ENCODE assay signal across 9 cellular contexts in the genomic region with DNA sequence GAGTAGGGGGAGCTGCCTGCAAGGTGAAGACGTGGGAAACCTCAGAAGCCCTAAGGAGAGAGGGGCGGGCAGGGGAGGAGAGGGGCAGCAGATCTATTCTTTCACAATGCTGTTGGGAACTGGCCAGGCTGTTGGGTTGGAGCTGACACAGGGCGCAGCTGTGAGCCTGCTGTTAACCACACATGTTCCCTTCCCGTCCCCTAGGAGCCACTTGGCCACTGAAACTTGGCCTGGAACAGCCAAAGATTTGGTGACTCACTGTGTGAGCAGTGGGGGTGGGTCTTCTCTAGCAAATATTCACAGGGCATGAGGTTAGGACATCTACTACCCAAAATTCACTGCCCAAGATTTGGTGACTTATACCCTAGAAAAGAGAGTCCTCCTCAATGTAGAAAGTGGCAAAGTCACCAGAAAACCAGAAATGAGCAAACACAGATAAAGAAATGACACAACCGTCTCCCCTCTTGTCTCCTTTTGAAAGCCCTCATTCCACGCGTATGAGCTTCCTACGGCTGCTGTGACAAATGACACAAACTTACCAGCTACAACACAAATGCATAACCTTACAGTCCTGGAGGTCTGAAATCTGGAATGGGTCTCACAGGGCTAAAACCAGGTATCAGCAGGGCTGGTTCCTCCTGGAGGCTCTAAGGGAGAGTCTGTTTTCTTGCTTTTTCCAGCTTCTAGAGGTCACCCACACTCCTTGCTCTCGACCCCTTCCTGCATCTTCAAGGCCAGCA. TPM values are rescaled to one million over a fixed set of nuclear protein-coding genes. Genes with fewer than 3 reads are reported as not detected.
DNase-seq lines count a peak whose midpoint lies in the region; ATAC-seq, FAIRE-seq and TF ChIP-seq lines count a peak whose summit lies in the region.
"Had no signal": no experiment of that assay in that cellular context is flagged by ENCODE, and none has a peak within 500 bp of the region (broad histone marks: within the 10 kb centered on the region; RNA-seq: fewer than 3 reads in every experiment).

No MANE protein-coding gene starts in this region.

- TF ChIP-seq EP300 in transverse colon (IDR thresholded peaks at IDR 0.05; ENCODE audit: low read depth) = no peak

- ATAC-seq in WTC11 (no peak), HG03342 (IDR thresholded peaks at IDR 0.05; ENCODE audit: unreplicated experiment) (no peak)

- H3K9me1 ChIP-seq in keratinocyte (ENCODE audit: control insufficient read depth, extremely low read depth, insufficient read depth, low read length) = peaks cover 3% of the 10 kb centered on the region

- H3K79me2 ChIP-seq in keratinocyte (ENCODE audit: control insufficient read depth, insufficient read depth, low read length) = peaks cover 28% of the 10 kb centered on the region

- POLR2A ChIA-PET in WTC11 (lab: Charles Lee) = interaction anchor here (1.2 kb wide), 1 partner anchor 52 kb away, joined by 5 read pairs; no protein-coding TSS in a partner anchor

- H3K9ac ChIP-seq in keratinocyte (ENCODE audit: control insufficient read depth, extremely low read depth, insufficient read depth, low read length) = no peak overlapping the region

- TF ChIP-seq CTCF in WTC11 (IDR thresholded peaks at IDR 0.05) = no peak
- TF ChIP-seq CTCF in keratinocyte (optimal IDR thresholded peaks at IDR 0.05 in 1 of 3, IDR thresholded peaks at IDR 0.05 in 1 of 3, conservative IDR thresholded peaks at IDR 0.05 in 1 of 3; ENCODE audit: extremely low read depth in 1 of 3, insufficient read depth in 2 of 3, low read length in 3 of 3) = no peak
- no peak for TF ChIP-seq CTCF in transverse colon (IDR thresholded peaks at IDR 0.05)

- FAIRE-seq in keratinocyte (lab: Jason Lieb, UNC) (peak; percentile 58), HTR-8/SVneo (lab: Jason Lieb, UNC) (no peak)

- H3K27me3 ChIP-seq in keratinocyte (ENCODE audit: control insufficient read depth, extremely low read depth, insufficient read depth, low read length) = no peaks in the 10 kb centered on the region
- no peaks in the 10 kb centered on the region for H3K27me3 ChIP-seq in transverse colon

- in situ Hi-C loops in transverse colon (cut with MboI; ENCODE audit: low pct_ligation_motif_present in 1 of 4, low pct_unique_long_range_greater_than_20kb in 1 of 4, low sequenced_read_pairs in 3 of 4) = no loop called here

- H3K36me3 Mint-ChIP-seq in WTC11 = 0 out of 2 replicates have a peak, but pooled peaks cover 2% of the 10 kb centered on the region

- H3K27ac Mint-ChIP-seq in WTC11 = peak overlapping the region; percentile 63

- H3K4me1 ChIP-seq in keratinocyte (ENCODE audit: control insufficient read depth, extremely low read depth, insufficient read depth, low read length) (peaks cover 16% of the 10 kb centered on the region), transverse colon (peaks cover 2 to 43% (median 34%) of the 10 kb centered on the region in 4 donors)

- no peak overlapping the region for H3K4me3 Mint-ChIP-seq in WTC11
- H3K4me3 Mint-ChIP-seq: central memory CD8-positive, alpha-beta T cell had no signal

- H3K4me2 ChIP-seq in keratinocyte (ENCODE audit: control insufficient read depth, extremely low read depth, insufficient read depth, low read depth, low read length) = no peak overlapping the region

- no peaks in the 10 kb centered on the region for H3K27me3 Mint-ChIP-seq in WTC11 (ENCODE audit: low read depth)
- H3K27me3 Mint-ChIP-seq: central memory CD8-positive, alpha-beta T cell had no signal

- DNase-seq in SIG-M5 treated with dmso at 0.1 percent for 504 hours (lab: John Stamatoyannopoulos, UW; ENCODE audit: unreplicated experiment) = peak; percentile 28
- DNase-seq in SIG-M5 (lab: John Stamatoyannopoulos, UW) = no peak
- DNase-seq in WTC11 (ENCODE audit: low spot score) = no peak
- no peak for DNase-seq in keratinocyte (ENCODE audit: low read depth, low spot score)
- DNase-seq in transverse colon = peak; percentile 68
- no peak for DNase-seq in GDM1 (lab: John Stamatoyannopoulos, UW)
- no peak for DNase-seq in HTR-8/SVneo (ENCODE audit: insufficient read length, low spot score)

- dilution Hi-C loops in keratinocyte (cut with MboI; ENCODE audit: extremely low pct_ligation_motif_present, low sequenced_read_pairs) = no loop called here

- peaks cover 43% of the 10 kb centered on the region for H3K4me1 Mint-ChIP-seq in WTC11
- H3K4me1 Mint-ChIP-seq: central memory CD8-positive, alpha-beta T cell had no signal

- H3K9me3 ChIP-seq in keratinocyte (ENCODE audit: control insufficient read depth, low read depth, low read length) (no peaks in the 10 kb centered on the region), transverse colon (no peaks in the 10 kb centered on the region)

- H3K4me3 ChIP-seq in keratinocyte (ENCODE audit: control insufficient read depth in 2 of 3, extremely low read depth in 1 of 3, insufficient read depth in 2 of 3, low read depth in 1 of 3, low read length in 3 of 3) = no peak overlapping the region
- no peak overlapping the region for H3K4me3 ChIP-seq in transverse colon

- H4K20me1 ChIP-seq in keratinocyte (ENCODE audit: control insufficient read depth, extremely low read depth, insufficient read depth, low read length) = peaks cover 9% of the 10 kb centered on the region

- H2AFZ ChIP-seq in keratinocyte (ENCODE audit: control insufficient read depth, low read length) = no peak overlapping the region

- H3K27ac ChIP-seq in keratinocyte (ENCODE audit: control insufficient read depth, insufficient read depth, low read length) = no peak overlapping the region
- peak overlapping the region; percentile 24 to 71 (median 58) for H3K27ac ChIP-seq in transverse colon

- CTCF ChIA-PET in WTC11 (lab: Charles Lee) = interaction anchor here (1.1 to 2.7 kb wide), 2 partner anchors 21 to 72 kb away, joined by 3 to 13 read pairs; a partner anchor contains a TSS

- H3K9me3 Mint-ChIP-seq in WTC11 = no peaks in the 10 kb centered on the region
- H3K9me3 Mint-ChIP-seq: central memory CD8-positive, alpha-beta T cell had no signal

- TF ChIP-seq POLR2A in transverse colon (IDR thresholded peaks at IDR 0.05) = no peak

- WGBS in transverse colon (ENCODE audit: low coverage in 1 of 2), 2 donors = 64 to 83% methylated on average over 1 to 9 of the region's 9 CpGs

- intact Hi-C loops in transverse colon (cut with DNase I; ENCODE audit: low total_unique reads) = no loop called here

- H3K36me3 ChIP-seq in keratinocyte (ENCODE audit: control insufficient read depth in 2 of 2, extremely low read depth in 1 of 2, insufficient read depth in 2 of 2, low read length in 2 of 2) = no peaks in the 10 kb centered on the region
- H3K36me3 ChIP-seq in transverse colon = no peaks in the 10 kb centered on the region

TF ChIP-seq in WTC11, 78 proteins besides CTCF, POLR2A, EP300 and RAD21:
- TF ChIP-seq JUN (CRISPR knock-in tag; IDR thresholded peaks at IDR 0.05) (no peak), ZNF138 (CRISPR knock-in tag; conservative IDR thresholded peaks at IDR 0.05) (no peak), TEAD4 (CRISPR knock-in tag; IDR thresholded peaks at IDR 0.05) (no peak), NFATC4 (CRISPR knock-in tag; IDR thresholded peaks at IDR 0.05) (no peak), IRF2 (CRISPR knock-in tag; IDR thresholded peaks at IDR 0.05; ENCODE audit: borderline replicate concordance, low read depth) (no peak)
- TF ChIP-seq, protein P1, sequence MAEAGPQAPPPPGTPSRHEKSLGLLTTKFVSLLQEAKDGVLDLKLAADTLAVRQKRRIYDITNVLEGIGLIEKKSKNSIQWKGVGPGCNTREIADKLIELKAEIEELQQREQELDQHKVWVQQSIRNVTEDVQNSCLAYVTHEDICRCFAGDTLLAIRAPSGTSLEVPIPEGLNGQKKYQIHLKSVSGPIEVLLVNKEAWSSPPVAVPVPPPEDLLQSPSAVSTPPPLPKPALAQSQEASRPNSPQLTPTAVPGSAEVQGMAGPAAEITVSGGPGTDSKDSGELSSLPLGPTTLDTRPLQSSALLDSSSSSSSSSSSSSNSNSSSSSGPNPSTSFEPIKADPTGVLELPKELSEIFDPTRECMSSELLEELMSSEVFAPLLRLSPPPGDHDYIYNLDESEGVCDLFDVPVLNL (CRISPR knock-in tag; IDR thresholded peaks at IDR 0.05; ENCODE audit: borderline replicate concordance, low read depth) = no peak
- TF ChIP-seq, protein P2, sequence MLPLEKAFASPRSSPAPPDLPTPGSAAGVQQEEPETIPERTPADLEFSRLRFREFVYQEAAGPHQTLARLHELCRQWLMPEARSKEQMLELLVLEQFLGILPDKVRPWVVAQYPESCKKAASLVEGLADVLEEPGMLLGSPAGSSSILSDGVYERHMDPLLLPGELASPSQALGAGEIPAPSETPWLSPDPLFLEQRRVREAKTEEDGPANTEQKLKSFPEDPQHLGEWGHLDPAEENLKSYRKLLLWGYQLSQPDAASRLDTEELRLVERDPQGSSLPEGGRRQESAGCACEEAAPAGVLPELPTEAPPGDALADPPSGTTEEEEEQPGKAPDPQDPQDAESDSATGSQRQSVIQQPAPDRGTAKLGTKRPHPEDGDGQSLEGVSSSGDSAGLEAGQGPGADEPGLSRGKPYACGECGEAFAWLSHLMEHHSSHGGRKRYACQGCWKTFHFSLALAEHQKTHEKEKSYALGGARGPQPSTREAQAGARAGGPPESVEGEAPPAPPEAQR (CRISPR knock-in tag; IDR thresholded peaks at IDR 0.05) = no peak
TF ChIP-seq in WTC11: peak in this region for 0.

RNA-seq across cellular contexts. Expression of a gene that starts 6.3 kb away (rescaled TPM):
- total RNA-seq in WTC11 (2021) (89.8 to 96.1 TPM (median 90.4 TPM) in 3 replicates), transverse colon (10 to 100 TPM; 12.3 to 22.4 (median 18.1) TPM)
- 8.4 to 8.9 TPM (median 8.6 TPM) in 3 replicates for polyA plus RNA-seq in keratinocyte
- 7.6 TPM for polyA plus RNA-seq in keratinocyte (2011; ENCODE audit: low read depth)
- 7.0 and 10.1 TPM in 2 replicates for polyA plus RNA-seq in keratinocyte (2011; cell fraction: cytosol; rRNA removed)
- 17.8 and 20.4 TPM in 2 replicates for polyA plus RNA-seq in keratinocyte (2011; cell fraction: nucleus; rRNA removed)
- 8.1 and 20.8 TPM in 2 replicates for polyA plus RNA-seq in keratinocyte (2012; ENCODE audit: low replicate concordance)
- polyA minus RNA-seq in keratinocyte = 16.6 to 43.1 TPM (median 17.1 TPM) in 3 replicates
- 16.3 TPM for polyA minus RNA-seq in keratinocyte (2011; cell fraction: cytosol; rRNA and poly(A)+ RNA removed)
- 15.3 and 25.3 TPM in 2 replicates for polyA minus RNA-seq in keratinocyte (2011; cell fraction: nucleus; rRNA and poly(A)+ RNA removed)

RNA-seq across cellular contexts. Expression of a gene that starts 7.0 kb away (rescaled TPM):
- total RNA-seq in WTC11 (2021) = 15.1 to 16.3 TPM (median 15.2 TPM) in 3 replicates
- 1.9 to 2.4 TPM (median 2.2 TPM) in 3 replicates for polyA plus RNA-seq in keratinocyte
- polyA plus RNA-seq in keratinocyte (2011; ENCODE audit: low read depth) = 2.0 TPM
- 0.61 and 0.86 TPM in 2 replicates for polyA plus RNA-seq in keratinocyte (2011; cell fraction: cytosol; rRNA removed)
- polyA plus RNA-seq in keratinocyte (2011; cell fraction: nucleus; rRNA removed) = 5.0 and 9.9 TPM in 2 replicates
- polyA plus RNA-seq in keratinocyte (2012; ENCODE audit: low replicate concordance) = 2.0 and 2.3 TPM in 2 replicates
- polyA minus RNA-seq in keratinocyte = 1.7 to 3.2 TPM in 2 of 3 replicates, not detected in the other
- 1.3 TPM for polyA minus RNA-seq in keratinocyte (2011; cell fraction: cytosol; rRNA and poly(A)+ RNA removed)
- 1.4 and 2.6 TPM in 2 replicates for polyA minus RNA-seq in keratinocyte (2011; cell fraction: nucleus; rRNA and poly(A)+ RNA removed)
- total RNA-seq in transverse colon = 1 to 10 TPM in 3 of 4 donors, under 1 TPM in 1; 0.75 to 2.8 (median 2.0) TPM

Comparison
In these comparisons a context has a peak if more than half of its experiments do, and no peak if none do; other contexts are left out.
1. DNase-seq: peak in SIG-M5 treated with dmso at 0.1 percent for 504 hours (single experiment) and transverse colon (single experiment); none in SIG-M5 (single experiment), WTC11 (single experiment), keratinocyte (single experiment), GDM1 (single experiment) and HTR-8/SVneo (single experiment).